In the genomic region with DNA sequence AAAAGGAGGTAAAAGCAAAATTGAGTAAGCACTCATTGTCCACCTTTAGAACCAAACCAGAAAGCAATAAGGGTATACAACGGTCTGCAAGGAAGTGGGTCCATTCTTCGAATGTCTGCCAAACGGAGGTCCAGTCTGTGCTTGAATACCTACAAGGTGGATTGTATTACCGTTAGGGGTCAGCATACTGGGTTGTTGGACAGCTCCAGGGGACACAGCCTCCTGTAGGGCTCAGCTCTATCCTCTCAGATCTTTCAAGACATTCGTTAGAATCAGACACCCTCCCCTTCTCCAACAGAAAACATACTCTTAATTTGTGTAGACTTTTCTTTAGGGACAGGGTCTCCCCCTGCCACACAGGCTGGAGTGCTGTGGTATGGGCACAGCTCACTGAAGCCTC, we compare ENCODE assay signal across 22 cellular contexts. TPM values are rescaled to one million over a fixed set of nuclear protein-coding genes. Genes with fewer than 3 reads are reported as not detected.
DNase-seq lines count a peak whose midpoint lies in the region; ATAC-seq and TF ChIP-seq lines count a peak whose summit lies in the region.
"Had no signal": no experiment of that assay in that cellular context is flagged by ENCODE, and none has a peak within 500 bp of the region (broad histone marks: within the 10 kb centered on the region; RNA-seq: fewer than 3 reads in every experiment).

No MANE protein-coding gene starts in this region.

- H3K4me3 Mint-ChIP-seq in glutamatergic neuron (ENCODE audit: unreplicated experiment) (peak overlapping the region; percentile 61), neural progenitor cell (no peak overlapping the region)
- H3K4me3 Mint-ChIP-seq: CD8-positive, alpha-beta memory T cell had no signal

- H3K79me2 ChIP-seq in SK-N-SH (ENCODE audit: insufficient read depth): no peaks in the 10 kb centered on the region
- H3K79me2 ChIP-seq in neural progenitor cell (ENCODE audit: low read depth): no peaks in the 10 kb centered on the region

- H3K27me3 ChIP-seq in SK-N-SH (ENCODE audit: insufficient read depth) (peaks cover 22% of the 10 kb centered on the region), neural progenitor cell (peaks cover 27% of the 10 kb centered on the region)

- no peak for TF ChIP-seq POLR2A in GM18505 (IDR thresholded peaks at IDR 0.05; ENCODE audit: borderline replicate concordance, extremely low read depth, insufficient read depth, insufficient read length)

- no peak overlapping the region for H3K27ac Mint-ChIP-seq in glutamatergic neuron (ENCODE audit: unreplicated experiment)
- no peak overlapping the region for H3K27ac Mint-ChIP-seq in neural progenitor cell
- H3K27ac Mint-ChIP-seq: CD8-positive, alpha-beta memory T cell had no signal

- no peaks in the 10 kb centered on the region for H3K9me3 ChIP-seq in SK-N-SH
- H3K9me3 ChIP-seq in neural progenitor cell (ENCODE audit: low read depth): no peaks in the 10 kb centered on the region
- H3K9me3 ChIP-seq: MG63, SJSA1 had no signal

- H3K9ac ChIP-seq in SK-N-SH (no peak overlapping the region), neural progenitor cell (no peak overlapping the region)

- no peaks in the 10 kb centered on the region for H3F3A ChIP-seq in SK-N-SH (replicated peaks; ENCODE audit: insufficient read depth)
- peaks cover 16% of the 10 kb centered on the region for H3F3A ChIP-seq in neural progenitor cell (ENCODE audit: low read depth)

- CTCF ChIA-PET in SK-N-SH (lab: Yijun Ruan, JAX): interaction anchor here (1.1 to 8.4 kb wide), 8 partner anchors 14 to 672 kb away, joined by 3 to 60 read pairs (median 10); no protein-coding TSS in a partner anchor

- no peak overlapping the region for H2AFZ ChIP-seq in SK-N-SH (ENCODE audit: low read depth)
- no peak overlapping the region for H2AFZ ChIP-seq in neural progenitor cell (replicated peaks)

- peaks cover 5% of the 10 kb centered on the region for H3K27me3 Mint-ChIP-seq in glutamatergic neuron (ENCODE audit: unreplicated experiment)
- H3K27me3 Mint-ChIP-seq in neural progenitor cell (ENCODE audit: insufficient read depth, low read depth): peaks cover 28% of the 10 kb centered on the region

- WGBS in SK-N-SH (ENCODE audit: low lambda C conversion rate): 37% methylated on average over 5 of the region's 5 CpGs

- DNase-seq in SK-N-SH (no peak), glutamatergic neuron (no peak), neural progenitor cell (ENCODE audit: low spot score) (peak; percentile 37), NCI-H2107 treated with DMSO at 0.1 percent for 48 hours (lab: John Stamatoyannopoulos, UW; ENCODE audit: unreplicated experiment) (no peak)
- no peak for DNase-seq in activated naive CD4-positive, alpha-beta T cell treated with anti-CD3 and anti-CD28 coated beads, Interleukin-2, amount 50 U/mL, for 16 hours
- DNase-seq: CD8-positive, alpha-beta memory T cell; DMS53; GF-D8; Kasumi-1; MG63; NCI-H1417; NCI-H1694 treated with DMSO at 0.1 percent for 48 hours; NCI-H2081 treated with DMSO at 0.1 percent for 48 hours; NCI-H446; NCI-H526 had no signal

- H3K36me3 ChIP-seq in SK-N-SH (replicated peaks in 1 of 2; ENCODE audit: control insufficient read depth in 1 of 2, insufficient read depth in 2 of 2, low read length in 1 of 2): no peaks in the 10 kb centered on the region
- no peaks in the 10 kb centered on the region for H3K36me3 ChIP-seq in neural progenitor cell
- H3K36me3 ChIP-seq: MG63, SJSA1 had no signal

- no peak for ATAC-seq in SK-N-SH treated with all-trans-retinoic acid at 6 μM for 48 hours
- ATAC-seq in GM18505 (IDR thresholded peaks at IDR 0.05; ENCODE audit: unreplicated experiment): no peak
- ATAC-seq: Right ventricle myocardium inferior had no signal

- H3K4me1 Mint-ChIP-seq in glutamatergic neuron (ENCODE audit: low read depth, unreplicated experiment): peaks cover 48% of the 10 kb centered on the region
- H3K4me1 Mint-ChIP-seq in neural progenitor cell: peaks cover 5% of the 10 kb centered on the region

- H3K27ac ChIP-seq in SK-N-SH (ENCODE audit: low read depth in 2 of 2, low read length in 1 of 2): peak overlapping the region in 1 of 2 experiments; percentile 47; a peak in 2 of 4 replicates
- no peak overlapping the region for H3K27ac ChIP-seq in neural progenitor cell
- H3K27ac ChIP-seq: 22Rv1, C4-2B, SJSA1 had no signal

- H3K4me2 ChIP-seq in SK-N-SH: no peak overlapping the region
- no peak overlapping the region for H3K4me2 ChIP-seq in neural progenitor cell

- no peak for TF ChIP-seq RAD21 in SK-N-SH (IDR thresholded peaks at IDR 0.05; ENCODE audit: low read length)

- H3K9me3 Mint-ChIP-seq in glutamatergic neuron (ENCODE audit: unreplicated experiment) (peaks cover 6% of the 10 kb centered on the region), neural progenitor cell (no peaks in the 10 kb centered on the region)

- H3K4me1 ChIP-seq in SK-N-SH (ENCODE audit: control insufficient read depth in 1 of 2, insufficient read depth in 2 of 2, low read depth in 1 of 2, low read length in 1 of 2) (peaks cover 0 to 58% of the 10 kb centered on the region in 2 experiments; a peak in 2 of 4 replicates), neural progenitor cell (peaks cover 32% of the 10 kb centered on the region)

- POLR2A ChIA-PET in SK-N-SH (lab: Yijun Ruan, JAX): interaction anchor here (1.2 kb wide), 1 partner anchor 225 kb away, joined by 3 read pairs; no protein-coding TSS in a partner anchor

- no peak for TF ChIP-seq EP300 in SK-N-SH (IDR thresholded peaks at IDR 0.05; ENCODE audit: borderline replicate concordance in 1 of 2, low read depth in 1 of 2, low read length in 1 of 2)

- H3K36me3 Mint-ChIP-seq in glutamatergic neuron (ENCODE audit: unreplicated experiment) (no peaks in the 10 kb centered on the region), neural progenitor cell (no peaks in the 10 kb centered on the region)
- H3K36me3 Mint-ChIP-seq: CD8-positive, alpha-beta memory T cell had no signal

- H4K20me1 ChIP-seq in SK-N-SH (ENCODE audit: insufficient read depth): no peaks in the 10 kb centered on the region
- peaks cover 57% of the 10 kb centered on the region for H4K20me1 ChIP-seq in neural progenitor cell (ENCODE audit: low read depth)

- H3K4me3 ChIP-seq in SK-N-SH (ENCODE audit: low read depth in 2 of 2, low read length in 1 of 2) (no peak overlapping the region), neural progenitor cell (no peak overlapping the region)
- H3K4me3 ChIP-seq: MG63, SJSA1 had no signal

- TF ChIP-seq CTCF in SK-N-SH (IDR thresholded peaks at IDR 0.05) (no peak), glutamatergic neuron (IDR thresholded peaks at IDR 0.05; ENCODE audit: partially characterized antibody, unreplicated experiment) (no peak), neural progenitor cell (IDR thresholded peaks at IDR 0.05) (no peak)

- no peaks in the 10 kb centered on the region for H3K9me2 ChIP-seq in SK-N-SH

TF ChIP-seq in SK-N-SH, 30 proteins besides CTCF, POLR2A, EP300 and RAD21 (continues in another document):
- TF ChIP-seq, protein P1, sequence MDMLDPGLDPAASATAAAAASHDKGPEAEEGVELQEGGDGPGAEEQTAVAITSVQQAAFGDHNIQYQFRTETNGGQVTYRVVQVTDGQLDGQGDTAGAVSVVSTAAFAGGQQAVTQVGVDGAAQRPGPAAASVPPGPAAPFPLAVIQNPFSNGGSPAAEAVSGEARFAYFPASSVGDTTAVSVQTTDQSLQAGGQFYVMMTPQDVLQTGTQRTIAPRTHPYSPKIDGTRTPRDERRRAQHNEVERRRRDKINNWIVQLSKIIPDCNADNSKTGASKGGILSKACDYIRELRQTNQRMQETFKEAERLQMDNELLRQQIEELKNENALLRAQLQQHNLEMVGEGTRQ (IDR thresholded peaks at IDR 0.05; ENCODE audit: borderline replicate concordance, low read depth, low read length): no peak

TF ChIP-seq in SK-N-SH treated with all-trans-retinoic acid at 6 μM for 48 hours, 23 proteins besides CTCF, POLR2A, EP300 and RAD21 (continues in another document):
- TF ChIP-seq ZFP3 (CRISPR knock-in tag; IDR thresholded peaks at IDR 0.05) (no peak), CSRNP3 (CRISPR knock-in tag; IDR thresholded peaks at IDR 0.05) (no peak), ZC3H10 (CRISPR knock-in tag; IDR thresholded peaks at IDR 0.05) (no peak), OSR1 (CRISPR knock-in tag; IDR thresholded peaks at IDR 0.05) (no peak), ZNF565 (CRISPR knock-in tag; conservative IDR thresholded peaks at IDR 0.05; ENCODE audit: low read depth) (no peak)

TF ChIP-seq in PFSK-1, 5 proteins besides CTCF, POLR2A, EP300 and RAD21:
- TF ChIP-seq, protein P2, sequence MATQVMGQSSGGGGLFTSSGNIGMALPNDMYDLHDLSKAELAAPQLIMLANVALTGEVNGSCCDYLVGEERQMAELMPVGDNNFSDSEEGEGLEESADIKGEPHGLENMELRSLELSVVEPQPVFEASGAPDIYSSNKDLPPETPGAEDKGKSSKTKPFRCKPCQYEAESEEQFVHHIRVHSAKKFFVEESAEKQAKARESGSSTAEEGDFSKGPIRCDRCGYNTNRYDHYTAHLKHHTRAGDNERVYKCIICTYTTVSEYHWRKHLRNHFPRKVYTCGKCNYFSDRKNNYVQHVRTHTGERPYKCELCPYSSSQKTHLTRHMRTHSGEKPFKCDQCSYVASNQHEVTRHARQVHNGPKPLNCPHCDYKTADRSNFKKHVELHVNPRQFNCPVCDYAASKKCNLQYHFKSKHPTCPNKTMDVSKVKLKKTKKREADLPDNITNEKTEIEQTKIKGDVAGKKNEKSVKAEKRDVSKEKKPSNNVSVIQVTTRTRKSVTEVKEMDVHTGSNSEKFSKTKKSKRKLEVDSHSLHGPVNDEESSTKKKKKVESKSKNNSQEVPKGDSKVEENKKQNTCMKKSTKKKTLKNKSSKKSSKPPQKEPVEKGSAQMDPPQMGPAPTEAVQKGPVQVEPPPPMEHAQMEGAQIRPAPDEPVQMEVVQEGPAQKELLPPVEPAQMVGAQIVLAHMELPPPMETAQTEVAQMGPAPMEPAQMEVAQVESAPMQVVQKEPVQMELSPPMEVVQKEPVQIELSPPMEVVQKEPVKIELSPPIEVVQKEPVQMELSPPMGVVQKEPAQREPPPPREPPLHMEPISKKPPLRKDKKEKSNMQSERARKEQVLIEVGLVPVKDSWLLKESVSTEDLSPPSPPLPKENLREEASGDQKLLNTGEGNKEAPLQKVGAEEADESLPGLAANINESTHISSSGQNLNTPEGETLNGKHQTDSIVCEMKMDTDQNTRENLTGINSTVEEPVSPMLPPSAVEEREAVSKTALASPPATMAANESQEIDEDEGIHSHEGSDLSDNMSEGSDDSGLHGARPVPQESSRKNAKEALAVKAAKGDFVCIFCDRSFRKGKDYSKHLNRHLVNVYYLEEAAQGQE (IDR thresholded peaks at IDR 0.05; ENCODE audit: insufficient read depth in 1 of 2, low read depth in 2 of 2, low read length in 2 of 2): peak; percentile 76 to 92
- no peak for TF ChIP-seq FOXP2 (optimal IDR thresholded peaks at IDR 0.05; ENCODE audit: borderline replicate concordance, extremely low read depth, extremely low read length, insufficient read depth)

RNA-seq across cellular contexts. Expression of gene ASTN2, which starts 5.5 kb away (rescaled TPM):
- 6.6 and 8.9 TPM in 2 replicates for polyA plus RNA-seq in SK-N-SH (2012; rRNA removed)
- polyA plus RNA-seq in SK-N-SH (2012; cell fraction: cytosol; rRNA removed): 5.3 and 8.5 TPM in 2 replicates
- polyA plus RNA-seq in SK-N-SH (2012; cell fraction: nucleus; rRNA removed): 4.5 and 5.1 TPM in 2 replicates
- polyA plus RNA-seq in PFSK-1 (2012; ENCODE audit: insufficient read length, low read depth): 6.0 TPM
- total RNA-seq in glutamatergic neuron (ENCODE audit: unreplicated experiment) (134 TPM), neural progenitor cell (ENCODE audit: low replicate concordance) (8.0 and 13.5 TPM in 2 replicates)
